ENCODE assay signal across 11 cellular contexts in the genomic region with DNA sequence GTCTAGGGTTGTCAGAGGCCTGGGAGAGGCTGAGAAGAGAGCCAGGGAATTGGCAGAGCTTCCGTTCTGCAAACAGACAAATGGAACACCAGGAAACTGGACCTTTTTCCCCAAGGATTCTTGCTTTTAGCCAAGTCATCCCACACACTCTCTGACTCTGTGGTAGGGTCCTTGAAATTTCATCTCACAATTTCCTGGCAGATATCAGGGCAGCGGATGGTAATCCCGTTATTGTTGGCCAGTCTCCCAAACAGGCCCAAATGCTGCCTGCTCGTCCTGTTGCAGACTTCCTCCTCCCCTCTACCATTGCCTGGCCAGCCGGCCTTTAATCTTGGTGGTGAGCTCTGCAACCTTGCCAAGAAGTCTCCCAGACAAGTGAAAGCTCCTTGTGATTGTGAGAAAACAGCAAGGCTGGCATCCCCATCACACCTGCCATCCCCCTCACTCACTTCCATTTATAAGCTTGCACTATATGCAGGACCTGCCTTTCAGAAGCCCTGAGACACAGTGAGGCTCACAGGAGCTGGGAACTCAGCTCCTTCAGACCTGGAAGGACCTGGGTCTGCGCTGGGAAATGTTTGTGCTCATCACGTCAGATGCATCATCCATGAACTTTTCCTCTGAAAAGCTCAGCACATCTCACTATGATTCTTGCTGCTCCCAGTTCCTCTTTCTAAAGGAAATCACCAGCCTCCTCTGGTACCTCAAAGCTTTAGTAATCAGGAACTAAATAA. TPM values are rescaled to one million over a fixed set of nuclear protein-coding genes. Genes with fewer than 3 reads are reported as not detected.
DNase-seq lines count a peak whose midpoint lies in the region; ATAC-seq and TF ChIP-seq lines count a peak whose summit lies in the region.
"Had no signal": no experiment of that assay in that cellular context is flagged by ENCODE, and none has a peak within 500 bp of the region (broad histone marks: within the 10 kb centered on the region; RNA-seq: fewer than 3 reads in every experiment).

No MANE protein-coding gene starts in this region.

- H3K4me1 Mint-ChIP-seq in nephron, result peaks cover 68% of the 10 kb centered on the region

- TF ChIP-seq CTCF in nephron (IDR thresholded peaks at IDR 0.05; ENCODE audit: unreplicated experiment in 3 of 3), result no peak

- peak overlapping the region in 1 of 3 experiments; percentile 14 for H3K4me3 Mint-ChIP-seq in nephron

- no peaks in the 10 kb centered on the region for H3K27me3 Mint-ChIP-seq in nephron (ENCODE audit: low read depth)

- H3K27ac Mint-ChIP-seq in nephron, result peak overlapping the region; percentile 55 to 99 (median 94)

- intact Hi-C loops in posterior vena cava (cut with DNase I), result loop anchor here in 1 of 2 donors (1.0 to 10.0 kb wide), 2 partner anchors 17 to 109 kb away; partner anchors contain the start of gene ENAH

- ATAC-seq in HG03442 (IDR thresholded peaks at IDR 0.05; ENCODE audit: unreplicated experiment) (no peak), GM18870 (IDR thresholded peaks at IDR 0.05; ENCODE audit: unreplicated experiment) (no peak)

- no peaks in the 10 kb centered on the region for H3K36me3 Mint-ChIP-seq in nephron (ENCODE audit: low read depth)

- no peaks in the 10 kb centered on the region for H3K9me3 Mint-ChIP-seq in nephron

- DNase-seq in AG20443 (ENCODE audit: low spot score) (peak; percentile 24), NCI-H2029 (lab: John Stamatoyannopoulos, UW) (peak; percentile 59), dedifferentiated amniotic fluid mesenchymal stem cell (ENCODE audit: extremely low spot score) (peak; percentile 38), COLO668 (lab: John Stamatoyannopoulos, UW; ENCODE audit: unreplicated experiment) (no peak), posterior vena cava (ENCODE audit: low spot score) (no peak)
- DNase-seq: DMS53; NCI-H2227 treated with DMSO at 0.1 percent for 48 hours; stimulated activated CD4-positive, alpha-beta T cell treated with anti-CD3 and anti-CD28 coated beads, Interleukin-12 subunit alpha, Interleukin-12 subunit beta, amount 100 ng/mL, for 4 hours had no signal

RNA-seq across cellular contexts. Expression of gene SRP9, which starts 13.6 kb away (rescaled TPM):
- total RNA-seq in posterior vena cava, result 100 to 1,000 TPM; 167 to 207 TPM

RNA-seq across cellular contexts. Expression of gene EPHX1, which starts 45.9 kb away (rescaled TPM):
- 100 to 1,000 TPM in 1 of 2 donors, 10 to 100 TPM in 1; 58.9 to 113 TPM for total RNA-seq in posterior vena cava

Comparison
In these comparisons a context has a peak if more than half of its experiments do, and no peak if none do; other contexts are left out.
1. DNase-seq: peak in AG20443 (single experiment), NCI-H2029 (single experiment) and dedifferentiated amniotic fluid mesenchymal stem cell (single experiment); none in COLO668 (single experiment) and posterior vena cava (single experiment).